8 cellular contexts compared by ENCODE assay signal in genomic region chr20:57514273-57514751, GRCh38. TPM values are rescaled to one million over a fixed set of nuclear protein-coding genes. Genes with fewer than 3 reads are reported as not detected.
DNase-seq lines count a peak whose midpoint lies in the region; ATAC-seq, FAIRE-seq and TF ChIP-seq lines count a peak whose summit lies in the region.

No MANE protein-coding gene starts in this region.

- H3K27ac ChIP-seq in RWPE2 (ENCODE audit: poor library complexity, severe bottlenecking) (no peak overlapping the region), left lung (no peak overlapping the region)

- H3K36me3 ChIP-seq in RWPE2 (ENCODE audit: low read depth): no peaks in the 10 kb centered on the region
- H3K36me3 ChIP-seq in left lung: no peaks in the 10 kb centered on the region

- peak; percentile 75 for TF ChIP-seq CTCF in D721Med (IDR thresholded peaks at IDR 0.05; ENCODE audit: insufficient read depth, missing control alignments)
- TF ChIP-seq CTCF in RWPE2 (IDR thresholded peaks at IDR 0.05; ENCODE audit: poor library complexity, severe bottlenecking): peak; percentile 100
- peak; percentile 59 to 79 for TF ChIP-seq CTCF in left lung (IDR thresholded peaks at IDR 0.05)

- H3K27me3 ChIP-seq in RWPE2 (ENCODE audit: insufficient read depth, poor library complexity, severe bottlenecking) (peaks cover 15% of the 10 kb centered on the region), left lung (peaks cover 0 to 12% of the 10 kb centered on the region in 2 donors)

- H3K4me1 ChIP-seq in RWPE2 (ENCODE audit: insufficient read depth, poor library complexity, severe bottlenecking) (no peaks in the 10 kb centered on the region), left lung (peaks cover 0 to 7% of the 10 kb centered on the region in 2 donors)

- DNase-seq in D721Med (ENCODE audit: insufficient read length, low spot score) (no peak), HPDE6-E6E7 (ENCODE audit: extremely low spot score) (peak; percentile 87), RWPE2 (ENCODE audit: low spot score) (peak; percentile 80), dermis microvascular lymphatic vessel endothelial cell (ENCODE audit: low read depth in 2 of 2) (peak; percentile 54 to 69), left lung (peak in 1 of 2 donors; percentile 53), superior temporal gyrus (ENCODE audit: extremely low spot score) (peak; percentile 91)

- intact Hi-C loops in left lung (cut with DNase I): loop anchor here in 1 of 2 donors (2.0 to 10.0 kb wide), 2 partner anchors 80 to 700 kb away; no protein-coding TSS in a partner anchor

- FAIRE-seq in D721Med (lab: Jason Lieb, UNC): no peak

- no peak overlapping the region for H3K4me3 ChIP-seq in RWPE2 (ENCODE audit: severe bottlenecking)
- no peak overlapping the region for H3K4me3 ChIP-seq in left lung

- ATAC-seq in RWPE2 (ENCODE audit: low read depth) (peak; percentile 65), left lung (peak; percentile 82), HG03139 (IDR thresholded peaks at IDR 0.05; ENCODE audit: unreplicated experiment) (no peak), GM19463 (IDR thresholded peaks at IDR 0.05; ENCODE audit: unreplicated experiment) (no peak)

- H3K9me3 ChIP-seq in RWPE2 (ENCODE audit: severe bottlenecking): no peaks in the 10 kb centered on the region
- no peaks in the 10 kb centered on the region for H3K9me3 ChIP-seq in left lung

RNA-seq across cellular contexts. Expression of gene CTCFL, which starts 10.6 kb away (rescaled TPM):
- not detected in 2 replicates for total RNA-seq in dermis microvascular lymphatic vessel endothelial cell
- total RNA-seq in left lung: not detected

RNA-seq across cellular contexts. Expression of gene PCK1, which starts 46.6 kb away (rescaled TPM):
- not detected in 2 replicates for total RNA-seq in dermis microvascular lymphatic vessel endothelial cell
- total RNA-seq in left lung: not detected

Comparison
In these comparisons a context has a peak if more than half of its experiments do, and no peak if none do; other contexts are left out.
1. ATAC-seq: peak in RWPE2 (single experiment) and left lung (single experiment); none in HG03139 (single experiment) and GM19463 (single experiment).
2. Peak in every context shown above with its lines, with median percentiles within 50 percentile points of each other: CTCF ChIP-seq.